Comparison of ENCODE assay signal across 8 cellular contexts in the genomic region with DNA sequence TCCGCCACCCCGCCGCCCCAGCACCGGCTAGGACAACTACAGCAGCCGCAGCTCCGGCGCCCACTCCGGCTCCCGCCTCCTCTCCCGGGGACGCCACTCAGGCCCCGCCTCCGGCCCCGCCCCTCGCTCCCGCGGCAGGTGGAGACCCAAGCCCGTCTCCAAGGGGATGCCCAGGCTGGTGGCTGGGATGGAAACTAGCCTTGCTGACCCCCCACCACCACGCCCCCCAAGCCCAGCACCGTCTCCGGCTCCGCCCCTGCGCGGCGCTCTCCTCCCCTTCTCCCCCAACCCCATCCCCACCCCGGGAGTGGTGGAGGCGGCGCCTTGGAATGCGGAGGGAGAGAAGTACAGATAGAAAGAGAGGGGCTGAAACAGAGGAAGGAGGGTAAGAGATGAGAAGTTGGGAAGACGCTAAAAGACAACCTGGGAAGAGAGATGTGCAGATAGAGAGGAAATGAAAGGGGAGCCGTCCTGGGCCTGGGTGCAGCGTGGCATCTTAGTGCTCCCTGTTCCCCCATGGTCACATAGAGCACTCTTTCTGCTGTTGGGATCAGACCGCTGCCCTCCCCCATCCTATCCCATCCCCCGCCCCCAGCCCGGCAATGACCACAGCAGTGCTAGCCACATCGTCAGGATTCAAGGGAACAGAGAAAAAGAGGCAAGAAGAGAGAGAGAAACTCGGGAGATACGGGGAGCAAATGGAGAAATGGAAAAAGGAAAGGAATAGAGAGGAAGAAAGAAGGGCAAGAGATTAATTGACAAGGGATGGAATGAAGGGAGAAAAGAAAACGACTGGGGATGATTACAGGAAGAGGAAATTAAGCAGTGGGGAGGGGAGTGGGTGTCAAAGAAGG.
DNase-seq lines count a peak whose midpoint lies in the region.

A gene with protein sequence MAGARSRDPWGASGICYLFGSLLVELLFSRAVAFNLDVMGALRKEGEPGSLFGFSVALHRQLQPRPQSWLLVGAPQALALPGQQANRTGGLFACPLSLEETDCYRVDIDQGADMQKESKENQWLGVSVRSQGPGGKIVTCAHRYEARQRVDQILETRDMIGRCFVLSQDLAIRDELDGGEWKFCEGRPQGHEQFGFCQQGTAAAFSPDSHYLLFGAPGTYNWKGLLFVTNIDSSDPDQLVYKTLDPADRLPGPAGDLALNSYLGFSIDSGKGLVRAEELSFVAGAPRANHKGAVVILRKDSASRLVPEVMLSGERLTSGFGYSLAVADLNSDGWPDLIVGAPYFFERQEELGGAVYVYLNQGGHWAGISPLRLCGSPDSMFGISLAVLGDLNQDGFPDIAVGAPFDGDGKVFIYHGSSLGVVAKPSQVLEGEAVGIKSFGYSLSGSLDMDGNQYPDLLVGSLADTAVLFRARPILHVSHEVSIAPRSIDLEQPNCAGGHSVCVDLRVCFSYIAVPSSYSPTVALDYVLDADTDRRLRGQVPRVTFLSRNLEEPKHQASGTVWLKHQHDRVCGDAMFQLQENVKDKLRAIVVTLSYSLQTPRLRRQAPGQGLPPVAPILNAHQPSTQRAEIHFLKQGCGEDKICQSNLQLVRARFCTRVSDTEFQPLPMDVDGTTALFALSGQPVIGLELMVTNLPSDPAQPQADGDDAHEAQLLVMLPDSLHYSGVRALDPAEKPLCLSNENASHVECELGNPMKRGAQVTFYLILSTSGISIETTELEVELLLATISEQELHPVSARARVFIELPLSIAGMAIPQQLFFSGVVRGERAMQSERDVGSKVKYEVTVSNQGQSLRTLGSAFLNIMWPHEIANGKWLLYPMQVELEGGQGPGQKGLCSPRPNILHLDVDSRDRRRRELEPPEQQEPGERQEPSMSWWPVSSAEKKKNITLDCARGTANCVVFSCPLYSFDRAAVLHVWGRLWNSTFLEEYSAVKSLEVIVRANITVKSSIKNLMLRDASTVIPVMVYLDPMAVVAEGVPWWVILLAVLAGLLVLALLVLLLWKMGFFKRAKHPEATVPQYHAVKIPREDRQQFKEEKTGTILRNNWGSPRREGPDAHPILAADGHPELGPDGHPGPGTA (minus strand): TSS at position 64 of the 854 bp plus-strand sequence. CDS start 222 bp downstream, outside the sequence.

- DNase-seq in DMS 273 (lab: John Stamatoyannopoulos, UW; ENCODE audit: unreplicated experiment) = peak; percentile 86
- DNase-seq in DMS 273 treated with DMSO at 0.1 percent for 48 hours (lab: John Stamatoyannopoulos, UW) = no peak
- DNase-seq in NCI-H1105 (lab: John Stamatoyannopoulos, UW) = peak; percentile 62
- peak; percentile 41 for DNase-seq in activated CD4-positive, alpha-beta T cell treated with anti-CD3 and anti-CD28 coated beads for 1 hour
- peak; percentile 59 for DNase-seq in cerebellar cortex (ENCODE audit: low spot score)
- DNase-seq in left kidney (ENCODE audit: low read depth, low spot score) = peak; percentile 92
- DNase-seq in stimulated activated CD4-positive, alpha-beta T cell treated with anti-CD3 and anti-CD28 coated beads, Interleukin-2, amount 100 ng/mL, for 4 hours (ENCODE audit: low read depth) = peak; percentile 52
- no peak for DNase-seq in NCI-H2107 treated with DMSO at 0.1 percent for 48 hours (lab: John Stamatoyannopoulos, UW; ENCODE audit: unreplicated experiment)

Comparison
In these comparisons a context has a peak if more than half of its experiments do, and no peak if none do; other contexts are left out.
1. DNase-seq: peak in DMS 273 (single experiment), NCI-H1105 (single experiment), activated CD4-positive, alpha-beta T cell treated with anti-CD3 and anti-CD28 coated beads for 1 hour (single experiment), cerebellar cortex (single experiment), left kidney (single experiment) and stimulated activated CD4-positive, alpha-beta T cell treated with anti-CD3 and anti-CD28 coated beads, Interleukin-2, amount 100 ng/mL, for 4 hours (single experiment); none in DMS 273 treated with DMSO at 0.1 percent for 48 hours (single experiment) and NCI-H2107 treated with DMSO at 0.1 percent for 48 hours (single experiment).